Comparison of ENCODE assay signal across 8 cellular contexts in genomic region chr18:21111351-21112139, GRCh38.
DNase-seq lines count a peak whose midpoint lies in the region; ATAC-seq and TF ChIP-seq lines count a peak whose summit lies in the region.

ROCK1 (minus strand) TSS chr18:21111813; CDS start chr18:21110910, 903 bp downstream.

- H3K27me3 ChIP-seq in BLaER1: no peaks in the 10 kb centered on the region

- peak within 1 kb of the TSS; percentile 96 for H3K27ac ChIP-seq in BLaER1

- H3K9me3 ChIP-seq in BLaER1: no peaks in the 10 kb centered on the region

- peak within 1 kb of the TSS; percentile 86 for H3K4me2 ChIP-seq in BLaER1

- H3K9ac ChIP-seq in BLaER1: peak within 1 kb of the TSS; percentile 94

- DNase-seq in NCI-H524 treated with DMSO at 0.1 percent for 48 hours (lab: John Stamatoyannopoulos, UW) (peak; percentile 83), choroid plexus epithelial cell (ENCODE audit: low read depth) (peak; percentile 99), kidney glomerular epithelial cell (lab: John Stamatoyannopoulos, UW) (peak; percentile 99)
- DNase-seq in activated CD4-positive, alpha-beta T cell treated with anti-CD3 and anti-CD28 coated beads for 4 hours: peak; percentile 98 to 99
- DNase-seq in stimulated activated CD4-positive, alpha-beta T cell treated with anti-CD3 and anti-CD28 coated beads, Interleukin-15, amount 100 ng/mL, for 48 hours (ENCODE audit: low read depth in 2 of 2): peak; percentile 97

- H4K20me1 ChIP-seq in BLaER1: peaks cover 43% of the 10 kb centered on the region

- peaks cover 34% of the 10 kb centered on the region for H3K4me1 ChIP-seq in BLaER1

- ATAC-seq in GM19324 (IDR thresholded peaks at IDR 0.05; ENCODE audit: low FRiP score, unreplicated experiment): peak; percentile 93
- peak; percentile 87 for ATAC-seq in HG03460 (IDR thresholded peaks at IDR 0.05; ENCODE audit: unreplicated experiment)

- H3K36me3 ChIP-seq in BLaER1: peaks cover 4% of the 10 kb centered on the region; the same call in 1 of the 2 replicates

- TF ChIP-seq CTCF in choroid plexus epithelial cell (conservative IDR thresholded peaks at IDR 0.05; ENCODE audit: low read depth, low read length): no peak

- H3K4me3 ChIP-seq in BLaER1 (peak within 1 kb of the TSS; percentile 87), choroid plexus epithelial cell (ENCODE audit: low read depth, low read length) (peak within 1 kb of the TSS; percentile 98)

Comparison
In these comparisons a context has a peak if more than half of its experiments do, and no peak if none do; other contexts are left out.
1. Peak in every context shown above with its lines: DNase-seq, ATAC-seq, H3K4me3 ChIP-seq and H3K27ac ChIP-seq.